In genomic region chr9:135802876-135803419, GRCh38 we compare ENCODE assay signal across 17 cellular contexts.
"Had no signal": no experiment of that assay in that cellular context is flagged by ENCODE, and none has a peak within 500 bp of the region (broad histone marks: within the 10 kb centered on the region; RNA-seq: fewer than 3 reads in every experiment).

No MANE protein-coding gene starts in this region.

- H3K27me3 ChIP-seq: gastroesophageal sphincter, left lung, right lobe of liver, stomach, testis, upper lobe of left lung had no signal

- H3K9me3 Mint-ChIP-seq: activated naive CD4-positive, alpha-beta T cell treated with anti-CD3 and anti-CD28 coated beads for 36 hours; activated T-helper 2 cell treated with anti-CD3 and anti-CD28 coated beads, Interferon-gamma antibody, Interleukin-2, Interleukin-4, amounts not matched to agents 10 μg/mL and 5 μg/mL and 100 μg/mL, durations not matched to agents 14 hours and 24 hours and 36 hours; natural killer cell had no signal

- H3K4me1 ChIP-seq: left lung, right lobe of liver, stomach, testis had no signal

- ATAC-seq: gastroesophageal sphincter, left lung, natural killer cell had no signal

- H3K36me3 Mint-ChIP-seq: natural killer cell had no signal

- H3K4me3 ChIP-seq: gastroesophageal sphincter, left lung, right lobe of liver, smooth muscle cell, stomach, testis, upper lobe of left lung had no signal

- H3K9me3 ChIP-seq: gastroesophageal sphincter, left lung, right lobe of liver, testis, upper lobe of left lung had no signal

- H3K4me2 ChIP-seq: smooth muscle cell had no signal

- H3K27ac Mint-ChIP-seq: activated naive CD4-positive, alpha-beta T cell treated with anti-CD3 and anti-CD28 coated beads for 36 hours; activated T-helper 2 cell treated with anti-CD3 and anti-CD28 coated beads, Interferon-gamma antibody, Interleukin-2, Interleukin-4, amounts not matched to agents 10 μg/mL and 5 μg/mL and 100 μg/mL, durations not matched to agents 14 hours and 24 hours and 36 hours; natural killer cell had no signal

- DNase-seq: activated CD4-positive, alpha-beta T cell treated with anti-CD3 and anti-CD28 coated beads for 1 hour; activated CD4-positive, alpha-beta T cell treated with anti-CD3 and anti-CD28 coated beads, Interleukin-2, amount 50 U/mL, for 48 hours; activated naive CD4-positive, alpha-beta T cell treated with anti-CD3 and anti-CD28 coated beads for 36 hours; activated T-cell treated with anti-CD3 and anti-CD28 coated beads, Interleukin-2, amount 50 U/mL, for 1 hour; islet precursor cell; mesendoderm; natural killer cell; nucleus accumbens; right lobe of liver; stomach; T1000; testis had no signal

- H3K4me3 Mint-ChIP-seq: activated naive CD4-positive, alpha-beta T cell treated with anti-CD3 and anti-CD28 coated beads for 36 hours; natural killer cell had no signal

- H3K36me3 ChIP-seq: left lung, right lobe of liver, upper lobe of left lung had no signal

- H3K27ac ChIP-seq: gastroesophageal sphincter, left lung, right lobe of liver, stomach, testis, upper lobe of left lung had no signal
